Comparison of ENCODE assay signal across 1 cellular context in genomic region chr19:54525636-54526035, GRCh38.
A peak's percentile ranks its signal among the peaks of the same experiment; 100 is the strongest.
TF ChIP-seq lines count a peak whose summit lies in the region.

No MANE protein-coding gene starts in this region.

TF ChIP-seq in HepG2, 621 proteins besides CTCF, POLR2A, EP300 and RAD21 (continued from another document):
- no peak for TF ChIP-seq ZNF646 (CRISPR knock-in tag; IDR thresholded peaks at IDR 0.05)
- no peak for TF ChIP-seq ZNF382 (CRISPR knock-in tag; IDR thresholded peaks at IDR 0.05; ENCODE audit: borderline replicate concordance)
- TF ChIP-seq ZMYM2 (CRISPR knock-in tag; IDR thresholded peaks at IDR 0.05), result no peak
- TF ChIP-seq MIER2 (CRISPR knock-in tag; IDR thresholded peaks at IDR 0.05), result peak; percentile 45; the same call in 1 of the 2 replicates
- TF ChIP-seq TGIF2 (CRISPR knock-in tag; IDR thresholded peaks at IDR 0.05), result no peak
- TF ChIP-seq NR2F6 (IDR thresholded peaks at IDR 0.05), result 0 out of 2 replicates have a peak, but pooled peaks have one; percentile 29
- no peak for TF ChIP-seq NR2F6 (CRISPR knock-in tag; IDR thresholded peaks at IDR 0.05)
- TF ChIP-seq NR2F2 (IDR thresholded peaks at IDR 0.05; ENCODE audit: borderline replicate concordance, low read depth), result peak; percentile 39; the same call in 1 of the 2 replicates
- TF ChIP-seq MED8 (CRISPR knock-in tag; IDR thresholded peaks at IDR 0.05; ENCODE audit: insufficient replicate concordance), result no peak
- TF ChIP-seq ZNF607 (CRISPR knock-in tag; IDR thresholded peaks at IDR 0.05; ENCODE audit: borderline replicate concordance), result no peak
- no peak for TF ChIP-seq ZFP90 (CRISPR knock-in tag; IDR thresholded peaks at IDR 0.05; ENCODE audit: borderline replicate concordance)
- TF ChIP-seq TRIM24 (CRISPR knock-in tag; IDR thresholded peaks at IDR 0.05), result no peak
- TF ChIP-seq ZSCAN12 (CRISPR knock-in tag; IDR thresholded peaks at IDR 0.05), result no peak
- TF ChIP-seq ZNF101 (CRISPR knock-in tag; IDR thresholded peaks at IDR 0.05; ENCODE audit: borderline replicate concordance, low read depth), result no peak
- no peak for TF ChIP-seq BHLHE40 (IDR thresholded peaks at IDR 0.05; ENCODE audit: low read length)
- no peak for TF ChIP-seq ZNF317 (CRISPR knock-in tag; IDR thresholded peaks at IDR 0.05)
- TF ChIP-seq RARA (CRISPR knock-in tag; IDR thresholded peaks at IDR 0.05), result peak; percentile 23; the same call in 1 of the 2 replicates
- no peak for TF ChIP-seq GATAD2A (CRISPR knock-in tag; IDR thresholded peaks at IDR 0.05)
- no peak for TF ChIP-seq MED1 (CRISPR knock-in tag; IDR thresholded peaks at IDR 0.05)
- TF ChIP-seq ZNF782 (CRISPR knock-in tag; IDR thresholded peaks at IDR 0.05; ENCODE audit: borderline replicate concordance), result no peak
- no peak for TF ChIP-seq HBP1 (CRISPR knock-in tag; IDR thresholded peaks at IDR 0.05; ENCODE audit: low read depth)
- no peak for TF ChIP-seq PHF21A (CRISPR knock-in tag; IDR thresholded peaks at IDR 0.05)
- TF ChIP-seq ZNF747 (CRISPR knock-in tag; IDR thresholded peaks at IDR 0.05; ENCODE audit: borderline replicate concordance), result no peak
- TF ChIP-seq HOXA7 (CRISPR knock-in tag; IDR thresholded peaks at IDR 0.05), result no peak
- TF ChIP-seq ZNF296 (CRISPR knock-in tag; conservative IDR thresholded peaks at IDR 0.05), result no peak
